In the genomic region with DNA sequence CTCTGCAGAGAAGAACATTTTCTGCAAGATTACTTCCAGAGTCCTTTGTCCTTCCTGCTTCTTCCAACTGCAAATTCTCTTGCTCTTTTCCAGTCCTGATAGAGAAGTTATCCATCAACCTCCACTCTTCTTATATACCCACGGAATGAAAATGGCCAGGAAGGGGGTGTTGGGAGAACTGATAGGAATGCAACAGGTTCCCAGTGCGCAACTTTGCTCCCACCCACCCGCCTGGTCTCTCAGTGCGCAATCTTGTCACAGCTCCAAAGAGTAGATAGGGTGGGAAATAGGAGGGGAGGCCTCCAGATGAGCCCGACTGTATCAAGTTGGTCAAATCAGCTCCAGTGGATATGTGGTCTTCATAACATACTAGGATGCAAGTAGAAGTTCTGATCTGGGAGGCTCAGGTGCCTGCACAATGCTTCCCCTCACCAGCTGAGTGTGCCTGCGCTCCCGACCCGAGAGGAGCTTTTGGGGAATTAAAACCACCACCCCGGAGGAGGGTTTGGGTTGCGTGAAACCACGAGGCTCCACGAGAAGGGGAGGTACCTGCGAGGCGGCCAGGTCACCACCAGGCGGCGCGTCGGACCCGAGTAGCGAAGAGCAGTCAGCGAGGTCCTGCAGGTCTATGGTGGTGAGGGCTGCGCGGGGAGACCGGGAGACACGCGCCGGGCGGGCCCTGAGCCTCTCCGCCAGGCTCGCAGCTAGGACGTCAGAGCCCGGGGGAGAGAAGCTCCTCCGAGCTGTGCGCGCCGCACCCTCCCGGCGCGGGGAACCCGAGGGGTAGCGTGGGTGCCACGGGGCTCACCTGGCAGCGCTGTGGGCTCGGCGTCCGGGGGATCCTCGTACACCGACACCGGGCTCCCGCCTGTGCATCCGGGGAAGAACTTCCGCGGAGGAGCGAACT, we compare ENCODE assay signal across 8 cellular contexts. TPM values are rescaled to one million over a fixed set of nuclear protein-coding genes. Genes with fewer than 3 reads are reported as not detected.
DNase-seq lines count a peak whose midpoint lies in the region; ATAC-seq, FAIRE-seq and TF ChIP-seq lines count a peak whose summit lies in the region.

No MANE protein-coding gene starts in this region.

- H3K9me3 ChIP-seq in CD8-positive, alpha-beta T cell (ENCODE audit: low read length), result no peaks in the 10 kb centered on the region
- H3K9me3 ChIP-seq in pancreas, result no peaks in the 10 kb centered on the region

- no peaks in the 10 kb centered on the region for H3K36me3 Mint-ChIP-seq in CD8-positive, alpha-beta T cell

- no peaks in the 10 kb centered on the region for H3K36me3 ChIP-seq in CD8-positive, alpha-beta T cell (ENCODE audit: insufficient read depth, low read length)
- H3K36me3 ChIP-seq in pancreas, result no peaks in the 10 kb centered on the region

- CTCF ChIA-PET in CD8-positive, alpha-beta T cell (lab: Charles Lee), result interaction anchor here (0.7 to 1.6 kb wide), 4 partner anchors 8 to 20 kb away, joined by 3 to 4 read pairs (median 3); no protein-coding TSS in a partner anchor

- peak overlapping the region; percentile 34 for H3K4me3 ChIP-seq in CD8-positive, alpha-beta T cell (ENCODE audit: low read depth, low read length)
- H3K4me3 ChIP-seq in pancreas, result peak overlapping the region; percentile 26 to 71 (median 44)

- peaks cover 83% of the 10 kb centered on the region for H3K27me3 ChIP-seq in CD8-positive, alpha-beta T cell (ENCODE audit: insufficient read depth, low read length)
- H3K27me3 ChIP-seq in pancreas, result no peaks in the 10 kb centered on the region

- H3K27ac ChIP-seq in CD8-positive, alpha-beta T cell (ENCODE audit: low read depth, low read length), result no peak overlapping the region
- peak overlapping the region in 2 of 4 donors; percentile 29 to 52 for H3K27ac ChIP-seq in pancreas

- H3K27ac Mint-ChIP-seq in CD8-positive, alpha-beta T cell, result no peak overlapping the region

- peaks cover 37% of the 10 kb centered on the region for H3K4me1 ChIP-seq in CD8-positive, alpha-beta T cell (ENCODE audit: insufficient read depth, low read length)
- H3K4me1 ChIP-seq in pancreas, result peaks cover 0 to 7% (median 0%) of the 10 kb centered on the region in 3 donors

- no peak for FAIRE-seq in pancreas (lab: Jason Lieb, UNC)

- ATAC-seq in CD8-positive, alpha-beta T cell, result peak; percentile 45
- ATAC-seq in GM19351 (IDR thresholded peaks at IDR 0.05; ENCODE audit: unreplicated experiment) (peak; percentile 66), HG03558 (IDR thresholded peaks at IDR 0.05; ENCODE audit: extremely low read depth, unreplicated experiment) (peak; percentile 53), pancreas (peak; percentile 63 to 75 (median 70))

- H3K4me1 Mint-ChIP-seq in CD8-positive, alpha-beta T cell (ENCODE audit: low read depth), result peaks cover 37% of the 10 kb centered on the region

- 8 to 10% methylated on average over 37 to 54 of the region's 54 CpGs for WGBS in pancreas, 2 donors

- H3K9me3 Mint-ChIP-seq in CD8-positive, alpha-beta T cell, result no peaks in the 10 kb centered on the region

- intact Hi-C loops in CD8-positive, alpha-beta T cell (cut with DNase I, micrococcal nuclease), result loop anchor here in 1 of 2 experiments (2.0 kb wide), 1 partner anchor 47 kb away; no protein-coding TSS in a partner anchor
- intact Hi-C loops in pancreas (cut with DNase I), result loop anchor here in 1 of 3 donors (10.0 kb wide), 1 partner anchor 51 kb away; a partner anchor contains a TSS

- H3K27me3 Mint-ChIP-seq in CD8-positive, alpha-beta T cell (ENCODE audit: low read depth), result peaks cover 76% of the 10 kb centered on the region

- peak overlapping the region; percentile 64 for H3K4me3 Mint-ChIP-seq in CD8-positive, alpha-beta T cell

- peak in 4 of 7 experiments; percentile 20 to 51 (median 42) for DNase-seq in CD8-positive, alpha-beta T cell
- DNase-seq in NCI-H82 treated with DMSO at 0.1 percent for 48 hours (lab: John Stamatoyannopoulos, UW; ENCODE audit: unreplicated experiment) (peak; percentile 40), fibroblast of the conjunctiva (ENCODE audit: low read depth) (peak; percentile 21), pancreas (peak in 5 of 6 donors; percentile 66 to 87 (median 70)), epidermal melanocyte (ENCODE audit: insufficient read length, low spot score) (no peak)
- DNase-seq in activated CD8-positive, alpha-beta memory T cell treated with anti-CD3 and anti-CD28 coated beads, Interleukin-2, amount 50 U/mL, for 4 hours, result peak; percentile 54

- POLR2A ChIA-PET in CD8-positive, alpha-beta T cell (lab: Charles Lee), result interaction anchor here (0.6 kb wide), 1 partner anchor 38 kb away, joined by 3 read pairs; no protein-coding TSS in a partner anchor

- no peak for TF ChIP-seq CTCF in CD8-positive, alpha-beta T cell (IDR thresholded peaks at IDR 0.05)
- peak; percentile 29 to 54 (median 43) for TF ChIP-seq CTCF in pancreas (IDR thresholded peaks at IDR 0.05)

RNA-seq across cellular contexts. Expression of a gene that starts 0.8 kb away (rescaled TPM):
- total RNA-seq in CD8-positive, alpha-beta T cell, result not detected
- 1 to 10 TPM in 1 of 6 donors, under 1 TPM in 5; 0.31 to 1.2 (median 0.57) TPM for total RNA-seq in pancreas
- under 1 TPM; 0.16 to 0.76 TPM for polyA plus RNA-seq in pancreas

RNA-seq across cellular contexts. Expression of a gene that starts 7.1 kb away (rescaled TPM):
- not detected for total RNA-seq in CD8-positive, alpha-beta T cell
- total RNA-seq in pancreas, result 10 to 100 TPM in 1 of 6 donors, 1 to 10 TPM in 5; 5.1 to 13.3 (median 7.6) TPM
- 10 to 100 TPM; 16.2 to 17.8 TPM for polyA plus RNA-seq in pancreas

RNA-seq across cellular contexts. Expression of a gene that starts 53.3 kb away (rescaled TPM):
- total RNA-seq in CD8-positive, alpha-beta T cell, result not detected
- not detected for total RNA-seq in pancreas
- not detected for polyA plus RNA-seq in pancreas

Comparison
In these comparisons a context has a peak if more than half of its experiments do, and no peak if none do; other contexts are left out.
1. RNA of a gene that starts 7.1 kb away (total RNA-seq): 5.1 to 13.3 TPM in pancreas; not detected in CD8-positive, alpha-beta T cell; every median in the first group is over 4 times any median in the second.
2. Peak in every context shown above with its lines, with median percentiles within 50 percentile points of each other: ATAC-seq.